ENCODE assay signal across 13 cellular contexts in the genomic region with DNA sequence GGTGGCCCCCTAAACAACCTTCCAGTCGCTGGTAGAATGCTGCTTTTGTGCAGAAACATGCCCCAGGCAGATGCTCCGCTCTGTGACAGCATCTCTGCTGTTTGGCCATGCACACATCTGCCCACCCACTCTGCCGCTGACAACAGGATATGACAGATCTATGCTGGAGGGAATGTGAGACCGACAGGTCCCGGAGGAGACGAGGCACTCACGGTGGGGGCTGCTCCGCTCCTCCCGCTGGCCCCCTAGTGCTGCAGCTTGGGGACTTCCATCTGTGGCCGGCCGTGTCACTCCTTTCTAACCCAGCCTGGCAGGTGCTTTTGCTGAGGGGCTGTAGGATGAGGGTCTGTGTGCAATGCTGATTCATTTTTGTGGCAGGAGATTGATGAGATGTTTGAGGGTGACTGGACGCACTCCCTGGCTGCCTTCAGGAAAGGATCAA. TPM values are rescaled to one million over a fixed set of nuclear protein-coding genes. Genes with fewer than 3 reads are reported as not detected.
DNase-seq lines count a peak whose midpoint lies in the region; ATAC-seq, FAIRE-seq and TF ChIP-seq lines count a peak whose summit lies in the region.
"Had no signal": no experiment of that assay in that cellular context is flagged by ENCODE, and none has a peak within 500 bp of the region (broad histone marks: within the 10 kb centered on the region; RNA-seq: fewer than 3 reads in every experiment).

No MANE protein-coding gene starts in this region.

- H3K9ac ChIP-seq in GM12878 (ENCODE audit: control insufficient read depth, insufficient read depth, low read length): no peak overlapping the region

- SMC1A ChIA-PET in GM12878 (lab: Charles Lee; ENCODE audit: uncharacterized antibody, unreplicated experiment): interaction anchor here (0.9 to 4.9 kb wide), 4 partner anchors 13 to 131 kb away, joined by 3 to 25 read pairs (median 7); no protein-coding TSS in a partner anchor

- TF ChIP-seq POLR2A in GM12878 (IDR thresholded peaks at IDR 0.05; ENCODE audit: low read depth, low read length): no peak
- no peak for TF ChIP-seq POLR2A in gastrocnemius medialis (IDR thresholded peaks at IDR 0.05)

- H3K4me3 ChIP-seq in GM12878 (no peak overlapping the region), gastrocnemius medialis (no peak overlapping the region)
- H3K4me3 ChIP-seq: A549 had no signal

- POLR2A ChIA-PET in GM12878 (lab: Charles Lee): interaction anchor here (0.6 to 3.7 kb wide), 3 partner anchors 13 to 114 kb away, joined by 4 to 13 read pairs (median 6); no protein-coding TSS in a partner anchor

- WGBS in GM12878 (ENCODE audit: insufficient coverage, insufficient replicate concordance, low lambda C conversion rate, missing lambda C conversion rate): 12% methylated on average over 12 of the region's 12 CpGs

- no peak overlapping the region for H3K27ac ChIP-seq in GM12878 (ENCODE audit: control insufficient read depth, insufficient read depth)
- H3K27ac ChIP-seq in gastrocnemius medialis: no peak overlapping the region
- H3K27ac ChIP-seq: A549 had no signal

- TF ChIP-seq CTCF in GM12878 (IDR thresholded peaks at IDR 0.05 in 2 of 3, conservative IDR thresholded peaks at IDR 0.05 in 1 of 3; ENCODE audit: control insufficient read depth in 2 of 3, extremely low read depth in 1 of 3, insufficient read depth in 1 of 3, low read depth in 3 of 3, low read length in 3 of 3) (no peak), gastrocnemius medialis (IDR thresholded peaks at IDR 0.05 in 4 of 5, conservative IDR thresholded peaks at IDR 0.05 in 1 of 5) (no peak)

- peak; percentile 29 for DNase-seq in NCI-H748 (lab: John Stamatoyannopoulos, UW; ENCODE audit: unreplicated experiment)
- no peak for DNase-seq in NCI-H748 treated with DMSO at 0.1 percent for 48 hours (lab: John Stamatoyannopoulos, UW)
- DNase-seq in NCI-H146 (lab: John Stamatoyannopoulos, UW): peak; percentile 59
- DNase-seq in GM12878 (ENCODE audit: low read depth, low spot score): peak; percentile 36
- DNase-seq in stimulated activated CD8-positive, alpha-beta memory T cell treated with anti-CD3 and anti-CD28 coated beads, Interleukin-4, amount 100 ng/mL, for 24 hours (ENCODE audit: low read depth): peak; percentile 48
- no peak for DNase-seq in gastrocnemius medialis
- DNase-seq in kidney tubule cell (ENCODE audit: low spot score): no peak
- no peak for DNase-seq in HCEC 1CT
- DNase-seq: anterior cingulate cortex, SIG-M5, small intestine had no signal

- intact Hi-C loops in GM12878 (cut with micrococcal nuclease; ENCODE audit: unreplicated experiment): no loop called here
- intact Hi-C loops in gastrocnemius medialis (cut with DNase I; ENCODE audit: low total_unique reads): no loop called here

- H3K9me3 ChIP-seq in GM12878 (replicated peaks; ENCODE audit: control insufficient read depth, insufficient read depth, low read length): no peaks in the 10 kb centered on the region
- H3K9me3 ChIP-seq in gastrocnemius medialis: no peaks in the 10 kb centered on the region
- H3K9me3 ChIP-seq: A549 had no signal

- H3K4me2 ChIP-seq in GM12878 (ENCODE audit: control insufficient read depth, insufficient read depth): peak overlapping the region; percentile 19
- H3K4me2 ChIP-seq: A549 had no signal

- no peak for FAIRE-seq in GM12878 (lab: Jason Lieb, UNC)
- FAIRE-seq: A549, small intestine had no signal

- BruUV-seq in GM12878 (replicated peaks; lab: Mats Ljungman, UMichigan): no TSS peak

- no peaks in the 10 kb centered on the region for H3K36me3 ChIP-seq in GM12878 (ENCODE audit: control insufficient read depth in 2 of 2, insufficient read depth in 2 of 2, low read length in 1 of 2)
- H3K36me3 ChIP-seq in gastrocnemius medialis: no peaks in the 10 kb centered on the region

- H3K79me2 ChIP-seq in GM12878 (ENCODE audit: control insufficient read depth, insufficient read depth, low read length): no peaks in the 10 kb centered on the region

- ATAC-seq in GM12878 (peak; percentile 72), gastrocnemius medialis (no peak)
- ATAC-seq: A549 had no signal

- H3K27me3 ChIP-seq in GM12878 (replicated peaks in 1 of 2; ENCODE audit: control insufficient read depth in 2 of 2, insufficient read depth in 2 of 2, low read length in 1 of 2) (no peaks in the 10 kb centered on the region), gastrocnemius medialis (peaks cover 0 to 10% (median 9%) of the 10 kb centered on the region in 3 donors)

- RAD21 ChIA-PET in GM12878 (lab: Charles Lee; ENCODE audit: unreplicated experiment): interaction anchor here (2.4 to 2.6 kb wide), 2 partner anchors 15 to 17 kb away, joined by 12 to 17 read pairs; no protein-coding TSS in a partner anchor

- TF ChIP-seq EP300 in GM12878 (IDR thresholded peaks at IDR 0.05; ENCODE audit: borderline replicate concordance in 1 of 2, control insufficient read depth in 1 of 2, low read depth in 2 of 2, low read length in 2 of 2): peak; percentile 32 to 61; a peak in 1 of 4 replicates

- H4K20me1 ChIP-seq in GM12878 (ENCODE audit: control insufficient read depth, insufficient read depth): no peaks in the 10 kb centered on the region

- in situ Hi-C loops in GM12878 (cut with MboI): no loop called here
- in situ Hi-C loops in gastrocnemius medialis (cut with MboI; ENCODE audit: low sequenced_read_pairs in 4 of 4): no loop called here

- TF ChIP-seq RAD21 in GM12878 (IDR thresholded peaks at IDR 0.05; ENCODE audit: insufficient read depth, low read depth, low read length): no peak

- peak overlapping the region; percentile 8 for H2AFZ ChIP-seq in GM12878 (ENCODE audit: control insufficient read depth, low read depth, low read length)

- H3K4me1 ChIP-seq in GM12878 (ENCODE audit: control insufficient read depth, insufficient read depth, low read length) (peaks cover 38% of the 10 kb centered on the region), gastrocnemius medialis (no peaks in the 10 kb centered on the region)

- CTCF ChIA-PET in GM12878 (lab: Yijun Ruan, JAX): interaction anchor here (0.8 to 1.9 kb wide), 3 partner anchors 17 to 42 kb away, joined by 3 to 6 read pairs (median 4); no protein-coding TSS in a partner anchor

TF ChIP-seq in GM12878, 131 proteins besides CTCF, POLR2A, EP300 and RAD21 (continues in another document):
- TF ChIP-seq CREM (IDR thresholded peaks at IDR 0.05; ENCODE audit: low read depth): peak; percentile 52; the same call in 1 of the 2 replicates
- TF ChIP-seq MYB (IDR thresholded peaks at IDR 0.05; ENCODE audit: borderline replicate concordance, low read depth, low read length): no peak
- TF ChIP-seq, protein P1, sequence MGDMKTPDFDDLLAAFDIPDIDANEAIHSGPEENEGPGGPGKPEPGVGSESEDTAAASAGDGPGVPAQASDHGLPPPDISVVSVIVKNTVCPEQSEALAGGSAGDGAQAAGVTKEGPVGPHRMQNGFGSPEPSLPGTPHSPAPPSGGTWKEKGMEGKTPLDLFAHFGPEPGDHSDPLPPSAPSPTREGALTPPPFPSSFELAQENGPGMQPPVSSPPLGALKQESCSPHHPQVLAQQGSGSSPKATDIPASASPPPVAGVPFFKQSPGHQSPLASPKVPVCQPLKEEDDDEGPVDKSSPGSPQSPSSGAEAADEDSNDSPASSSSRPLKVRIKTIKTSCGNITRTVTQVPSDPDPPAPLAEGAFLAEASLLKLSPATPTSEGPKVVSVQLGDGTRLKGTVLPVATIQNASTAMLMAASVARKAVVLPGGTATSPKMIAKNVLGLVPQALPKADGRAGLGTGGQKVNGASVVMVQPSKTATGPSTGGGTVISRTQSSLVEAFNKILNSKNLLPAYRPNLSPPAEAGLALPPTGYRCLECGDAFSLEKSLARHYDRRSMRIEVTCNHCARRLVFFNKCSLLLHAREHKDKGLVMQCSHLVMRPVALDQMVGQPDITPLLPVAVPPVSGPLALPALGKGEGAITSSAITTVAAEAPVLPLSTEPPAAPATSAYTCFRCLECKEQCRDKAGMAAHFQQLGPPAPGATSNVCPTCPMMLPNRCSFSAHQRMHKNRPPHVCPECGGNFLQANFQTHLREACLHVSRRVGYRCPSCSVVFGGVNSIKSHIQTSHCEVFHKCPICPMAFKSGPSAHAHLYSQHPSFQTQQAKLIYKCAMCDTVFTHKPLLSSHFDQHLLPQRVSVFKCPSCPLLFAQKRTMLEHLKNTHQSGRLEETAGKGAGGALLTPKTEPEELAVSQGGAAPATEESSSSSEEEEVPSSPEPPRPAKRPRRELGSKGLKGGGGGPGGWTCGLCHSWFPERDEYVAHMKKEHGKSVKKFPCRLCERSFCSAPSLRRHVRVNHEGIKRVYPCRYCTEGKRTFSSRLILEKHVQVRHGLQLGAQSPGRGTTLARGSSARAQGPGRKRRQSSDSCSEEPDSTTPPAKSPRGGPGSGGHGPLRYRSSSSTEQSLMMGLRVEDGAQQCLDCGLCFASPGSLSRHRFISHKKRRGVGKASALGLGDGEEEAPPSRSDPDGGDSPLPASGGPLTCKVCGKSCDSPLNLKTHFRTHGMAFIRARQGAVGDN (IDR thresholded peaks at IDR 0.05): peak; percentile 87
- no peak for TF ChIP-seq CBFB (IDR thresholded peaks at IDR 0.05; ENCODE audit: low read depth)
- TF ChIP-seq ZNF217 (IDR thresholded peaks at IDR 0.05): no peak
- no peak for TF ChIP-seq CBX3 (IDR thresholded peaks at IDR 0.05; ENCODE audit: borderline replicate concordance, low read depth)

RNA-seq across cellular contexts. Expression of a gene that starts 49.1 kb away (rescaled TPM):
- not detected in 2 replicates for total RNA-seq in GM12878 (2013; cell fraction: nucleolus; rRNA removed)
- total RNA-seq in GM12878 (2014; rRNA removed) (not detected in 2 replicates), GM12878 (2014; rRNA removed; fragmentation: Illumina TruSeq; extraction: Trizol) (not detected in 2 replicates), GM12878 (2021) (not detected in 2 replicates), gastrocnemius medialis (not detected)
- polyA plus RNA-seq in GM12878 (2011; ENCODE audit: low read depth): not detected
- polyA plus RNA-seq in GM12878 (2011; rRNA removed) (not detected in 2 replicates), GM12878 (2014; fragmentation: Illumina TruSeq; extraction: Trizol) (not detected in 2 replicates), GM12878 (2014; fragmentation: Nextera tagmentation; extraction: Ambion mirVana) (not detected), GM12878 (2014; rRNA removed) (not detected in 2 replicates), GM12878 (2016; fragmentation: Nextera tagmentation; extraction: Ambion mirVana) (not detected)
- polyA plus RNA-seq in GM12878 (2011; cell fraction: cytosol; rRNA removed): not detected in 2 replicates
- not detected in 2 replicates for polyA plus RNA-seq in GM12878 (2011; cell fraction: nucleus; rRNA removed)
- not detected in 2 replicates for polyA plus RNA-seq in GM12878 (2012)
- polyA minus RNA-seq in GM12878 (2011; rRNA and poly(A)+ RNA removed): not detected in 2 replicates
- not detected in 2 replicates for polyA minus RNA-seq in GM12878 (2011; cell fraction: cytosol; rRNA and poly(A)+ RNA removed)
- polyA minus RNA-seq in GM12878 (2011; cell fraction: nucleus; rRNA and poly(A)+ RNA removed): not detected in 2 replicates
- total RNA-seq: urinary bladder had no signal
- polyA plus RNA-seq: A549, small intestine, urinary bladder had no signal

Comparison
In these comparisons a context has a peak if more than half of its experiments do, and no peak if none do; other contexts are left out.
1. DNase-seq: peak in NCI-H748 (single experiment), NCI-H146 (single experiment), GM12878 (single experiment) and stimulated activated CD8-positive, alpha-beta memory T cell treated with anti-CD3 and anti-CD28 coated beads, Interleukin-4, amount 100 ng/mL, for 24 hours (single experiment); none in NCI-H748 treated with DMSO at 0.1 percent for 48 hours (single experiment), gastrocnemius medialis (0 of 2), kidney tubule cell (single experiment) and HCEC 1CT (single experiment).